20 cellular contexts compared by ENCODE assay signal in genomic region chr12:84069699-84070098, GRCh38.
"Had no signal": no experiment of that assay in that cellular context is flagged by ENCODE, and none has a peak within 500 bp of the region (broad histone marks: within the 10 kb centered on the region; RNA-seq: fewer than 3 reads in every experiment).

No MANE protein-coding gene starts in this region.

- H3K27me3 ChIP-seq: body of pancreas, esophagus squamous epithelium, gastrocnemius medialis, heart left ventricle, left lung, right atrium auricular region, tibial nerve, uterus had no signal

- H3K36me3 ChIP-seq: esophagus squamous epithelium, gastrocnemius medialis, heart left ventricle, left lung, prostate gland, right atrium auricular region, tibial nerve, uterus had no signal

- H3K4me1 ChIP-seq: body of pancreas, esophagus squamous epithelium, gastrocnemius medialis, heart left ventricle, left lung, prostate gland, right atrium auricular region, tibial nerve, uterus had no signal

- H3K9me3 ChIP-seq: body of pancreas, esophagus squamous epithelium, gastrocnemius medialis, heart left ventricle, left lung, prostate gland, right atrium auricular region, tibial nerve, uterus had no signal

- H3K4me3 ChIP-seq: body of pancreas, esophagus squamous epithelium, gastrocnemius medialis, heart left ventricle, left lung, prostate gland, right atrium auricular region, tibial nerve, uterus had no signal

- H3K27ac ChIP-seq: body of pancreas, esophagus squamous epithelium, gastrocnemius medialis, heart left ventricle, left lung, prostate gland, right atrium auricular region, tibial nerve, uterus had no signal

- ATAC-seq: activated CD4-positive, alpha-beta T cell treated with anti-CD3 and anti-CD28 coated beads for 36 hours; activated CD8-positive, alpha-beta memory T cell treated with anti-CD3 and anti-CD28 coated beads, Interleukin-2, amount 10 ng/mL, durations not matched to agents 7 days and 5 days; body of pancreas; effector memory CD8-positive, alpha-beta T cell; left lung; WTC11 had no signal

- DNase-seq: activated CD4-positive, alpha-beta memory T cell treated with anti-CD3 and anti-CD28 coated beads, Interleukin-2, amount 10 ng/mL, durations not matched to agents 7 days and 5 days; activated CD4-positive, alpha-beta T cell treated with anti-CD3 and anti-CD28 coated beads for 36 hours; activated CD8-positive, alpha-beta memory T cell treated with anti-CD3 and anti-CD28 coated beads, Interleukin-2, amount 10 ng/mL, durations not matched to agents 7 days and 5 days; activated naive CD4-positive, alpha-beta T cell treated with Interleukin-2 at 50 U/mL for 16 hours; activated naive CD8-positive, alpha-beta T cell treated with anti-CD3 and anti-CD28 coated beads, Interleukin-2, amount 10 ng/mL, durations not matched to agents 7 days and 5 days; amygdala; caudate nucleus; effector memory CD8-positive, alpha-beta T cell; esophagus squamous epithelium; left lung; mammary epithelial cell; nephron progenitor cell had no signal
